ENCODE assay signal across 8 cellular contexts in the genomic region with DNA sequence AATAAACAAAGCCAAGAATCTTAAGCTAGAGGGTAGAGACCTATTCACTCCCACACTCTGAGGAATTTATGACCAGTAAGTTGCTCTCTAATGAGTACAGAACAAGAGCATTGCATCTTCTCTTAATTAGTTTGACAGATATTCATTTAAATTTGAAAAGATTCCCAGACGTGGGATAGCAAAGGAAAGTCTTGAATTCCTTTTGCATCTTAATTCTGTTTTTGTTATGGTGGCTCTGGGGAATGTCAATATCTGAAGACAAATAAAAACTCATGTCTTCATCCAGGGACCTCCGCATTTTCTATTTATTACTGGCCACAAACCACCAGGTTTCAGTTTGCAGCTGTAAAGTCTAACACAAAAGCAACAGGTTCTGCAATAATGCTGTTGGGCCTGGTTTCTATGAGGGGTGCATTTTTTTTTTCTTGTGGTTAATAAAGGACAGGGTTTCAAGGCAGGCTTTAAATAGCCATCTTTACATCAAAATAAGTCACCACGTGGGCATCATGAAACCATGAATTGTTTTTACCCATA.
DNase-seq lines count a peak whose midpoint lies in the region; ATAC-seq lines count a peak whose summit lies in the region.

No MANE protein-coding gene starts in this region.

- no peak for DNase-seq in activated T-cell treated with anti-CD3 and anti-CD28 coated beads for 4 hours
- no peak for DNase-seq in activated CD4-positive, alpha-beta T cell treated with anti-CD3 and anti-CD28 coated beads for 36 hours
- no peak for DNase-seq in NCI-H146 treated with DMSO at 0.1 percent for 48 hours (lab: John Stamatoyannopoulos, UW; ENCODE audit: unreplicated experiment)
- DNase-seq in T-cell = no peak

- no peaks in the 10 kb centered on the region for H3K9me3 ChIP-seq in mesodermal cell (ENCODE audit: control insufficient read depth, low read length)

- intact Hi-C loops in activated CD4-positive, alpha-beta T cell treated with anti-CD3 and anti-CD28 coated beads for 36 hours (cut with DNase I, micrococcal nuclease) = no loop called here

- no peak overlapping the region for H3K4me3 ChIP-seq in mesodermal cell (ENCODE audit: extremely low read depth, insufficient read depth, low read length, poor library complexity, severe bottlenecking)

- peaks cover 39% of the 10 kb centered on the region for H3K4me1 ChIP-seq in mesodermal cell (ENCODE audit: control insufficient read depth, insufficient read depth, low read length, poor library complexity, severe bottlenecking)

- H3K4me1 Mint-ChIP-seq in activated CD4-positive, alpha-beta T cell treated with anti-CD3 and anti-CD28 coated beads for 36 hours = no peaks in the 10 kb centered on the region
- no peaks in the 10 kb centered on the region for H3K4me1 Mint-ChIP-seq in T-cell

- H3K4me3 Mint-ChIP-seq in activated CD4-positive, alpha-beta T cell treated with anti-CD3 and anti-CD28 coated beads for 36 hours = no peak overlapping the region
- no peak overlapping the region for H3K4me3 Mint-ChIP-seq in T-cell

- H3K27me3 Mint-ChIP-seq in activated CD4-positive, alpha-beta T cell treated with anti-CD3 and anti-CD28 coated beads for 36 hours = peaks cover 5% of the 10 kb centered on the region
- peaks cover 10 to 12% of the 10 kb centered on the region in 2 donors for H3K27me3 Mint-ChIP-seq in T-cell

- CTCF ChIA-PET in activated CD4-positive, alpha-beta T cell treated with anti-CD3 and anti-CD28 coated beads for 36 hours (lab: Charles Lee) = no interaction called here
- CTCF ChIA-PET in T-cell (lab: Charles Lee) = no interaction called here

- H3K9me3 Mint-ChIP-seq in activated CD4-positive, alpha-beta T cell treated with anti-CD3 and anti-CD28 coated beads for 36 hours (ENCODE audit: low read depth) = no peaks in the 10 kb centered on the region
- H3K9me3 Mint-ChIP-seq in T-cell = no peaks in the 10 kb centered on the region

- H3K27ac Mint-ChIP-seq in activated CD4-positive, alpha-beta T cell treated with anti-CD3 and anti-CD28 coated beads for 36 hours = no peak overlapping the region
- H3K27ac Mint-ChIP-seq in T-cell = no peak overlapping the region

- no peaks in the 10 kb centered on the region for H3K36me3 ChIP-seq in mesodermal cell (ENCODE audit: control insufficient read depth, insufficient read depth, low read length)

- ATAC-seq in GM18502 (IDR thresholded peaks at IDR 0.05; ENCODE audit: poor library complexity, unreplicated experiment) = peak; percentile 94
- ATAC-seq in GM21825 (IDR thresholded peaks at IDR 0.05; ENCODE audit: unreplicated experiment) = peak; percentile 94
- peak; percentile 96 for ATAC-seq in HG03575 (IDR thresholded peaks at IDR 0.05; ENCODE audit: extremely low read depth, insufficient number of reproducible peaks, low FRiP score, unreplicated experiment)
- ATAC-seq in activated CD4-positive, alpha-beta T cell treated with anti-CD3 and anti-CD28 coated beads for 36 hours = no peak
- ATAC-seq in T-cell (replicated peaks in 1 of 4) = no peak

- POLR2A ChIA-PET in activated CD4-positive, alpha-beta T cell treated with anti-CD3 and anti-CD28 coated beads for 36 hours (lab: Charles Lee) = no interaction called here
- POLR2A ChIA-PET in T-cell (lab: Charles Lee) = no interaction called here

- H3K36me3 Mint-ChIP-seq in activated CD4-positive, alpha-beta T cell treated with anti-CD3 and anti-CD28 coated beads for 36 hours (ENCODE audit: low read depth) = no peaks in the 10 kb centered on the region
- no peaks in the 10 kb centered on the region for H3K36me3 Mint-ChIP-seq in T-cell

- 80% methylated on average over 1 of the region's 3 CpGs; no CpG with 5 or more reads in 1 of the 2 experiments for WGBS in mesodermal cell (ENCODE audit: insufficient coverage in 2 of 2), 2 experiments

- H3K27ac ChIP-seq in mesodermal cell (ENCODE audit: low read depth, low read length, severe bottlenecking) = peak overlapping the region; percentile 62

Comparison
In these comparisons a context has a peak if more than half of its experiments do, and no peak if none do; other contexts are left out.
1. ATAC-seq: peak in GM18502 (single experiment), GM21825 (single experiment) and HG03575 (single experiment); none in activated CD4-positive, alpha-beta T cell treated with anti-CD3 and anti-CD28 coated beads for 36 hours (single experiment) and T-cell (0 of 4).